14 cellular contexts compared by ENCODE assay signal in the genomic region with DNA sequence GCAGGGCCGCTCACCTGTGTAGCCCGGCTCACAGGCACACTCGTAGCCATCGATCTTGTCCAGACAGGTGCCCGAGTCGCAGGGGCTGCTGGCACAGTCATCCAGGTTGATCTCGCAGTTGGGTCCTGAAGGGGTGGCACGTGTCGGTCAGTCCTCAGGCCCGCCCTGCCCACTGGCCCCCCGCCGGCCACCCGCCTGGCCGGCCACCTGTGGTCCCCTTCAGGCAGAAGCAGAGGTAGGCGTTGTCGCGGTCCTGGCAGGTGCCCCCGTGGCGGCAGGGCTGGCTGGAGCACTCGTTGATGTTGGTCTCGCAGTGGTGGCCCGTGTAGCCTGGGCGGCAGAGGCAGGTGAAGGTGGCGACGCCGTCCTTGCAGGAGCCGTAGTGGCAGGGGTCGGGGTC. TPM values are rescaled to one million over a fixed set of nuclear protein-coding genes. Genes with fewer than 3 reads are reported as not detected.
DNase-seq lines count a peak whose midpoint lies in the region; TF ChIP-seq lines count a peak whose summit lies in the region.
"Had no signal": no experiment of that assay in that cellular context is flagged by ENCODE, and none has a peak within 500 bp of the region (broad histone marks: within the 10 kb centered on the region; RNA-seq: fewer than 3 reads in every experiment).

No MANE protein-coding gene starts in this region.

- no peak overlapping the region for H2AFZ ChIP-seq in mesenchymal stem cell (ENCODE audit: low read depth, low read length)
- H2AFZ ChIP-seq: GM23248 had no signal

- H3K9me3 ChIP-seq in mesenchymal stem cell (ENCODE audit: control insufficient read depth, low read length), result no peaks in the 10 kb centered on the region

- CTCF ChIA-PET in RWPE1 (lab: Yijun Ruan, JAX), result no interaction called here

- no peak overlapping the region for H3K4ac ChIP-seq in mesenchymal stem cell (ENCODE audit: low read depth in 1 of 2, low read length in 2 of 2)

- 96% methylated on average over 28 of the region's 28 CpGs for WGBS in mesenchymal stem cell

- no peak overlapping the region for H3K18ac ChIP-seq in mesenchymal stem cell (ENCODE audit: low read depth in 1 of 2, low read length in 2 of 2)

- H3K4me3 ChIP-seq in dorsolateral prefrontal cortex (no peak overlapping the region), mesenchymal stem cell (ENCODE audit: insufficient read depth in 1 of 2, low read depth in 1 of 2, low read length in 2 of 2) (peak overlapping the region in 1 of 2 experiments; percentile 33)
- H3K4me3 ChIP-seq: GM23248 had no signal

- intact Hi-C loops in dorsolateral prefrontal cortex (cut with DNase I), result no loop called here

- H2BK120ac ChIP-seq in mesenchymal stem cell (ENCODE audit: low read depth, low read length), result no peak overlapping the region

- no peak overlapping the region for H3K14ac ChIP-seq in mesenchymal stem cell (ENCODE audit: low read length in 2 of 2)

- no peak overlapping the region for H2BK15ac ChIP-seq in mesenchymal stem cell (ENCODE audit: low read depth, poor library complexity, severe bottlenecking)

- H3K27me3 ChIP-seq in dorsolateral prefrontal cortex (no peaks in the 10 kb centered on the region), mesenchymal stem cell (ENCODE audit: control insufficient read depth in 1 of 2, insufficient read depth in 1 of 2, low read length in 2 of 2) (no peaks in the 10 kb centered on the region)

- H3K9ac ChIP-seq in mesenchymal stem cell (ENCODE audit: low read length), result no peak overlapping the region
- H3K9ac ChIP-seq: GM23248 had no signal

- H3K23ac ChIP-seq in mesenchymal stem cell (ENCODE audit: low read length in 2 of 2), result no peak overlapping the region

- H4K8ac ChIP-seq in mesenchymal stem cell (ENCODE audit: low read length), result no peak overlapping the region

- H3K4me2 ChIP-seq in mesenchymal stem cell (ENCODE audit: low read length, poor library complexity, severe bottlenecking), result no peak overlapping the region

- H3K27ac ChIP-seq in RWPE1 (peak overlapping the region; percentile 40), dorsolateral prefrontal cortex (peak overlapping the region in 41 of 59 donors; percentile 12 to 98 (median 91)), mesenchymal stem cell (ENCODE audit: low read length, poor library complexity, severe bottlenecking) (no peak overlapping the region), temporal lobe (ENCODE audit: low read depth, low read length) (peak overlapping the region; percentile 51)
- H3K27ac ChIP-seq: GM23248 had no signal

- peaks cover 23% of the 10 kb centered on the region for H3K4me1 ChIP-seq in mesenchymal stem cell (ENCODE audit: control insufficient read depth, insufficient read depth, low read depth, low read length)

- peak overlapping the region; percentile 29 for H4K91ac ChIP-seq in mesenchymal stem cell (ENCODE audit: low read length)

- POLR2A ChIA-PET in RWPE1 (lab: Yijun Ruan, JAX; ENCODE audit: low non-redundant PET), result no interaction called here

- TF ChIP-seq CTCF in RWPE1 (conservative IDR thresholded peaks at IDR 0.05; ENCODE audit: low read depth), result no peak
- no peak for TF ChIP-seq CTCF in dorsolateral prefrontal cortex (IDR thresholded peaks at IDR 0.05 in 54 of 56, conservative IDR thresholded peaks at IDR 0.05 in 2 of 56; ENCODE audit: low read depth in 1 of 56, partially characterized antibody in 56 of 56)

- no peak overlapping the region for H2BK12ac ChIP-seq in mesenchymal stem cell (ENCODE audit: low read length in 2 of 2)

- H3K79me1 ChIP-seq in mesenchymal stem cell (replicated peaks; ENCODE audit: low read length, poor library complexity, severe bottlenecking), result peaks cover 13% of the 10 kb centered on the region

- no peak overlapping the region for H2AK5ac ChIP-seq in mesenchymal stem cell (ENCODE audit: low read length, severe bottlenecking)

- DNase-seq in RWPE1 (ENCODE audit: low spot score), result no peak
- no peak for DNase-seq in dorsolateral prefrontal cortex
- DNase-seq in mesenchymal stem cell, result no peak
- DNase-seq in NCI-H526 (lab: John Stamatoyannopoulos, UW), result no peak
- no peak for DNase-seq in NCI-H2171 (lab: John Stamatoyannopoulos, UW)
- DNase-seq in kidney glomerular epithelial cell (lab: John Stamatoyannopoulos, UW), result no peak
- DNase-seq: Calu3; CD4-positive, alpha-beta memory T cell; COR-L47; DMS53; DMS79 treated with DMSO at 0.1 percent for 48 hours; GM23248; HCEC 1CT had no signal

- H3K36me3 ChIP-seq in mesenchymal stem cell (ENCODE audit: control insufficient read depth in 1 of 2, insufficient read depth in 2 of 2, low read depth in 1 of 2, low read length in 2 of 2), result peaks cover 28 to 93% of the 10 kb centered on the region in 2 experiments

- H2BK5ac ChIP-seq in mesenchymal stem cell (ENCODE audit: low read depth, low read length, poor library complexity, severe bottlenecking), result no peak overlapping the region

RNA-seq across cellular contexts. Expression of gene NOTCH1, which starts 30.6 kb away (rescaled TPM):
- total RNA-seq in dorsolateral prefrontal cortex (10 to 100 TPM; 24.0 to 92.1 (median 38.8) TPM), temporal lobe (29.0 TPM)
- 15.4 TPM for polyA plus RNA-seq in mesenchymal stem cell (2013, experiment 1 of 2)
- 13.5 TPM for polyA plus RNA-seq in mesenchymal stem cell (2013, experiment 2 of 2)

RNA-seq across cellular contexts. Expression of gene SEC16A, which starts 32.4 kb away (rescaled TPM):
- total RNA-seq in dorsolateral prefrontal cortex (10 to 100 TPM; 52.6 to 89.0 (median 68.2) TPM), temporal lobe (20.7 TPM)
- 38.4 TPM for polyA plus RNA-seq in mesenchymal stem cell (2013, experiment 1 of 2)
- 36.6 TPM for polyA plus RNA-seq in mesenchymal stem cell (2013, experiment 2 of 2)
